In the genomic region with DNA sequence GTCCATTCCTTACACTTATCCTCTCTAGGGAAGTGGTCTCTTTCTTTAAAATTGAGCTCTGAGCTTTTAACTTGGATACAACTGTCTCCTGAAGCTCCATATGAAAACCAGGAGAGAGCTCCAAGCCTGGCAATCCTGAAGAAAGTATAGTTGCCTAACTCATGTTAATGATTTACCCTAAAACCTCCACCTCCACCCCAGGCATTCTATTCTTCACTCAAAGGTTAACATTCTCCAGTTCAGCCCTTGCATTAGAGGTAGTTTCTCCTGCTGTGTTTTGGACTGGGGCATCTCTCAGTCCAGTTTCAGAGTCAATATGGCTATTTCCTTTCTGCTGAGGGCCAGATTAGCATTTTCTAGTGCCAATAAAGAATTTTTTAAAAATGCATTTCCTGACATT, we compare ENCODE assay signal across 20 cellular contexts.
"Had no signal": no experiment of that assay in that cellular context is flagged by ENCODE, and none has a peak within 500 bp of the region (broad histone marks: within the 10 kb centered on the region; RNA-seq: fewer than 3 reads in every experiment).

No MANE protein-coding gene starts in this region.

- H3K4me1 Mint-ChIP-seq: activated CD4-positive, alpha-beta T cell treated with anti-CD3 and anti-CD28 coated beads, Interleukin-2, amount 10 ng/mL, durations not matched to agents 24 days and 14 days; central memory CD8-positive, alpha-beta T cell had no signal

- H3K4me1 ChIP-seq: left lung, parathyroid adenoma, tibial artery had no signal

- H3K9me3 ChIP-seq: left lung, neutrophil, tibial artery had no signal

- H3K4me3 ChIP-seq: left lung, tibial artery had no signal

- DNase-seq: activated CD4-positive, alpha-beta T cell treated with anti-CD3 and anti-CD28 coated beads, Interleukin-2, amount 10 ng/mL, durations not matched to agents 24 days and 14 days; activated CD4-positive, CD25-positive, alpha-beta regulatory T cell; activated CD8-positive, alpha-beta memory T cell treated with anti-CD3 and anti-CD28 coated beads for 24 hours; activated gamma-delta T cell treated with Interleukin-2 at 50 U/mL for 16 hours; amygdala; cortex of kidney; effector CD4-positive, alpha-beta T cell; foreskin fibroblast; left lung; naive thymus-derived CD8-positive, alpha-beta T cell; stimulated activated CD4-positive, alpha-beta T cell treated with anti-CD3 and anti-CD28 coated beads, Interleukin-15, amount 100 ng/mL, for 24 hours; stimulated activated CD4-positive, alpha-beta T cell treated with anti-CD3 and anti-CD28 coated beads, Interleukin-4, amount 100 ng/mL, for 1 hour; stimulated activated naive CD4-positive, alpha-beta T cell; tibial artery had no signal

- H3K9ac ChIP-seq: parathyroid adenoma had no signal

- H3K27me3 Mint-ChIP-seq: activated CD4-positive, alpha-beta T cell treated with anti-CD3 and anti-CD28 coated beads, Interleukin-2, amount 10 ng/mL, durations not matched to agents 24 days and 14 days; activated naive CD8-positive, alpha-beta T cell; brain; central memory CD8-positive, alpha-beta T cell; naive thymus-derived CD8-positive, alpha-beta T cell had no signal

- H3K27ac ChIP-seq: left lung, neutrophil, parathyroid adenoma, tibial artery had no signal

- H3K27me3 ChIP-seq: left lung, neutrophil, tibial artery had no signal

- H3K27ac Mint-ChIP-seq: activated CD4-positive, alpha-beta T cell treated with anti-CD3 and anti-CD28 coated beads, Interleukin-2, amount 10 ng/mL, durations not matched to agents 24 days and 14 days; activated naive CD8-positive, alpha-beta T cell; brain; naive thymus-derived CD8-positive, alpha-beta T cell; T-helper 2 cell treated with Interferon-gamma antibody and Interleukin-4, amounts not matched to agents 5 μg/mL and 100 μg/mL, for 36 hours had no signal

- H3K4me3 Mint-ChIP-seq: activated CD4-positive, alpha-beta T cell treated with anti-CD3 and anti-CD28 coated beads, Interleukin-2, amount 10 ng/mL, durations not matched to agents 24 days and 14 days; activated naive CD8-positive, alpha-beta T cell; brain; central memory CD8-positive, alpha-beta T cell; naive thymus-derived CD8-positive, alpha-beta T cell; T-helper 2 cell treated with Interferon-gamma antibody and Interleukin-4, amounts not matched to agents 5 μg/mL and 100 μg/mL, for 36 hours had no signal

- ATAC-seq: left lung; naive thymus-derived CD8-positive, alpha-beta T cell had no signal
